Comparison of ENCODE assay signal across 8 cellular contexts in the genomic region with DNA sequence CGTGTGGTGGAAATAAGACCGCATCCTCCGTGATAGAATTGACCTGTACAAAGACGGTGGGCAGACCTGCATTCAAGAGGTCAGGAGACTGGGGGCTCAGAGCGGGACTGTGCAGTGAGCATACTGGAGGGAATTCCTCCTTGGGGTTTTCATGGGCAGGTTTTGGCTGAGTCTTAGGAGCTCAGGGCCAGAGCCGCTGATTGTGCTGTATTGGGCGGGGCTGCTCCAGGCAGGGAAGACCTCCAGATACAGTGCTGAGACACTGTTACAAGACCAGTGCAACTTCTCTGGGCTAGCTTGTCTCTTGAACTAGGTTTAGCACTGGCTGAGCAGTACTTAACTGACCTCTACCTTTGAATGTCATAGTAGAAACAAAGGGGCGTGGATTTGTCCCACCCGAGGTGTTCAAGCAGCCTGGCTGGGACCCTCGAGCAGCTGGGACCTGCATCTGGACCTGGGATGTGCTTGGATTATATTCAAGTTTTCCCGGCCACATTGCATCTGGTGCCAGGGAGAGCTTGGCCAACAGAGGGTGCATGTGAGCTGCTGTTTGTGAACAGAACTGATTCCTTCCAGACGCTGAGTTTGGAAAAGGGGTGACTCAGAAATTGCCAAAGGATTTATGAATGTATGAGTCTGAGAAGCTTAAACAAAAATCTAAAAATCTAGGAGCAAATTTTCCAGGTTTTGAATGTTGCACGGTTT. TPM values are rescaled to one million over a fixed set of nuclear protein-coding genes. Genes with fewer than 3 reads are reported as not detected.
DNase-seq lines count a peak whose midpoint lies in the region; ATAC-seq and TF ChIP-seq lines count a peak whose summit lies in the region.

No MANE protein-coding gene starts in this region.

- H3K27me3 Mint-ChIP-seq in neural crest cell (ENCODE audit: low read depth): no peaks in the 10 kb centered on the region
- no peaks in the 10 kb centered on the region for H3K27me3 Mint-ChIP-seq in activated naive CD4-positive, alpha-beta T cell treated with anti-CD3 and anti-CD28 coated beads for 36 hours (ENCODE audit: low read depth)

- peak; percentile 13 for DNase-seq in stimulated activated CD4-positive, alpha-beta T cell treated with anti-CD3 and anti-CD28 coated beads, Interleukin-15, amount 100 ng/mL, for 24 hours
- no peak for DNase-seq in stimulated activated CD4-positive, alpha-beta T cell treated with anti-CD3 and anti-CD28 coated beads, Interleukin-2, amount 100 ng/mL, for 48 hours
- peak; percentile 67 for DNase-seq in RPMI7951 (ENCODE audit: low read depth)
- peak; percentile 84 for DNase-seq in fibroblast of gingiva (ENCODE audit: low read depth)
- peak; percentile 46 for DNase-seq in neural crest cell (ENCODE audit: low read depth, low spot score)
- DNase-seq in CD1c-positive myeloid dendritic cell (ENCODE audit: extremely low spot score): no peak
- no peak for DNase-seq in activated naive CD4-positive, alpha-beta T cell treated with anti-CD3 and anti-CD28 coated beads for 36 hours

- H3K27ac Mint-ChIP-seq in neural crest cell (ENCODE audit: unreplicated experiment): no peak overlapping the region
- no peak overlapping the region for H3K27ac Mint-ChIP-seq in activated naive CD4-positive, alpha-beta T cell treated with anti-CD3 and anti-CD28 coated beads for 36 hours

- peaks cover 22% of the 10 kb centered on the region for H3K36me3 Mint-ChIP-seq in neural crest cell (ENCODE audit: low read depth)
- H3K36me3 Mint-ChIP-seq in activated naive CD4-positive, alpha-beta T cell treated with anti-CD3 and anti-CD28 coated beads for 36 hours (ENCODE audit: low read depth): peaks cover 44% of the 10 kb centered on the region

- ATAC-seq in HG02623 (IDR thresholded peaks at IDR 0.05; ENCODE audit: unreplicated experiment): no peak

- H3K4me3 Mint-ChIP-seq in neural crest cell: no peak overlapping the region
- H3K4me3 Mint-ChIP-seq in activated naive CD4-positive, alpha-beta T cell treated with anti-CD3 and anti-CD28 coated beads for 36 hours: no peak overlapping the region

- no peaks in the 10 kb centered on the region for H3K9me3 Mint-ChIP-seq in neural crest cell
- no peaks in the 10 kb centered on the region for H3K9me3 Mint-ChIP-seq in activated naive CD4-positive, alpha-beta T cell treated with anti-CD3 and anti-CD28 coated beads for 36 hours

- intact Hi-C loops in activated naive CD4-positive, alpha-beta T cell treated with anti-CD3 and anti-CD28 coated beads for 36 hours (cut with micrococcal nuclease): loop anchor here (1.0 kb wide), 1 partner anchor 368 kb away; no protein-coding TSS in a partner anchor

- peak; percentile 68 for TF ChIP-seq CTCF in neural crest cell (conservative IDR thresholded peaks at IDR 0.05)

- H3K4me1 Mint-ChIP-seq in neural crest cell: no peaks in the 10 kb centered on the region
- H3K4me1 Mint-ChIP-seq in activated naive CD4-positive, alpha-beta T cell treated with anti-CD3 and anti-CD28 coated beads for 36 hours (ENCODE audit: low read depth): peaks cover 1% of the 10 kb centered on the region

- CTCF ChIA-PET in activated naive CD4-positive, alpha-beta T cell treated with anti-CD3 and anti-CD28 coated beads for 36 hours (lab: Charles Lee): interaction anchor here (0.6 to 1.2 kb wide), 2 partner anchors 14 to 363 kb away, joined by 4 read pairs; no protein-coding TSS in a partner anchor

RNA-seq across cellular contexts. Expression of a gene that starts 33.4 kb away (rescaled TPM):
- total RNA-seq in RPMI7951 (2014; rRNA removed; shearing (Covaris generic)): 0.36 and 1.3 TPM in 2 replicates
- total RNA-seq in neural crest cell: 1.7 and 2.1 TPM in 2 replicates
- not detected for total RNA-seq in activated naive CD4-positive, alpha-beta T cell treated with anti-CD3 and anti-CD28 coated beads for 36 hours

Comparison
In these comparisons a context has a peak if more than half of its experiments do, and no peak if none do; other contexts are left out.
1. DNase-seq: peak in stimulated activated CD4-positive, alpha-beta T cell treated with anti-CD3 and anti-CD28 coated beads, Interleukin-15, amount 100 ng/mL, for 24 hours (single experiment), RPMI7951 (single experiment), fibroblast of gingiva (single experiment) and neural crest cell (single experiment); none in stimulated activated CD4-positive, alpha-beta T cell treated with anti-CD3 and anti-CD28 coated beads, Interleukin-2, amount 100 ng/mL, for 48 hours (0 of 2), CD1c-positive myeloid dendritic cell (single experiment) and activated naive CD4-positive, alpha-beta T cell treated with anti-CD3 and anti-CD28 coated beads for 36 hours (single experiment).